Comparison of ENCODE assay signal across 21 cellular contexts in genomic region chr4:121376541-121376940, GRCh38. TPM values are rescaled to one million over a fixed set of nuclear protein-coding genes. Genes with fewer than 3 reads are reported as not detected.
DNase-seq lines count a peak whose midpoint lies in the region; ATAC-seq and TF ChIP-seq lines count a peak whose summit lies in the region.
"Had no signal": no experiment of that assay in that cellular context is flagged by ENCODE, and none has a peak within 500 bp of the region (broad histone marks: within the 10 kb centered on the region; RNA-seq: fewer than 3 reads in every experiment).

No MANE protein-coding gene starts in this region.

- intact Hi-C loops in left lung (cut with DNase I): loop anchor here in 1 of 2 donors (10.0 kb wide), 1 partner anchor 278 kb away; no protein-coding TSS in a partner anchor
- intact Hi-C loops in CD14-positive monocyte (cut with micrococcal nuclease): loop anchor here in 1 of 2 donors (10.0 kb wide), 1 partner anchor 728 kb away; no protein-coding TSS in a partner anchor

- WGBS in upper lobe of left lung, 2 donors: 69 to 78% methylated on average over 2 of the region's 2 CpGs

- H3K27ac ChIP-seq in SK-N-MC (no peak overlapping the region), left lung (no peak overlapping the region), upper lobe of left lung (no peak overlapping the region)
- H3K27ac ChIP-seq: 22Rv1, A549, BLaER1, HL-60 had no signal

- H3K9ac ChIP-seq in SK-N-MC (ENCODE audit: insufficient read length): no peak overlapping the region
- H3K9ac ChIP-seq: BLaER1 had no signal

- no peaks in the 10 kb centered on the region for H3K9me3 ChIP-seq in SK-N-MC (ENCODE audit: low read depth, low read length)
- H3K9me3 ChIP-seq in left lung: no peaks in the 10 kb centered on the region
- no peaks in the 10 kb centered on the region for H3K9me3 ChIP-seq in upper lobe of left lung
- H3K9me3 ChIP-seq: A549 had no signal

- H3K36me3 ChIP-seq in SK-N-MC (ENCODE audit: insufficient read depth, low read length) (no peaks in the 10 kb centered on the region; the same call in 1 of the 2 replicates), left lung (no peaks in the 10 kb centered on the region), upper lobe of left lung (no peaks in the 10 kb centered on the region)
- H3K36me3 ChIP-seq: BLaER1 had no signal

- H3K27me3 ChIP-seq in left lung: peaks cover 40 to 74% of the 10 kb centered on the region in 2 donors
- peaks cover 0 to 18% (median 3%) of the 10 kb centered on the region in 4 donors for H3K27me3 ChIP-seq in upper lobe of left lung
- H3K27me3 ChIP-seq: BLaER1 had no signal

- peaks cover 0 to 10% (median 3%) of the 10 kb centered on the region in 7 donors for H3K9me3 Mint-ChIP-seq in CD14-positive monocyte

- DNase-seq in DMS53 (lab: John Stamatoyannopoulos, UW) (peak; percentile 4), DMS53 treated with DMSO at 0.1 percent for 48 hours (lab: John Stamatoyannopoulos, UW; ENCODE audit: unreplicated experiment) (no peak), SK-N-MC (ENCODE audit: low read depth, low spot score) (no peak), left lung (peak; percentile 54 to 68), upper lobe of left lung (peak in 1 of 2 donors; percentile 75), kidney tubule cell (ENCODE audit: low spot score) (no peak), CD14-positive monocyte (ENCODE audit: low spot score) (no peak)
- DNase-seq: CD8-positive, alpha-beta memory T cell; COR-L47; DMS 273 treated with DMSO at 0.1 percent for 48 hours; DMS79; GDM1; GOT3; H7 had no signal

- no peak overlapping the region for H3K27ac Mint-ChIP-seq in CD14-positive monocyte
- H3K27ac Mint-ChIP-seq: CD8-positive, alpha-beta memory T cell had no signal

- no peak overlapping the region for H3K4me3 Mint-ChIP-seq in CD14-positive monocyte
- H3K4me3 Mint-ChIP-seq: CD8-positive, alpha-beta memory T cell had no signal

- H3K36me3 Mint-ChIP-seq in CD14-positive monocyte: no peaks in the 10 kb centered on the region
- H3K36me3 Mint-ChIP-seq: CD8-positive, alpha-beta memory T cell had no signal

- H3K4me1 ChIP-seq in left lung (peaks cover 0 to 9% of the 10 kb centered on the region in 2 donors), upper lobe of left lung (peaks cover 8 to 18% (median 11%) of the 10 kb centered on the region in 4 donors)
- H3K4me1 ChIP-seq: A549, BLaER1 had no signal

- TF ChIP-seq EP300 in upper lobe of left lung (IDR thresholded peaks at IDR 0.05): no peak

- peaks cover 7% of the 10 kb centered on the region for H3K4me1 Mint-ChIP-seq in CD14-positive monocyte

- TF ChIP-seq CTCF in left lung (IDR thresholded peaks at IDR 0.05) (no peak), upper lobe of left lung (IDR thresholded peaks at IDR 0.05) (no peak), CD14-positive monocyte (IDR thresholded peaks at IDR 0.05) (no peak)

- no peak for TF ChIP-seq POLR2A in upper lobe of left lung (IDR thresholded peaks at IDR 0.05)

- peaks cover 30 to 49% (median 42%) of the 10 kb centered on the region in 3 donors for H3K27me3 Mint-ChIP-seq in CD14-positive monocyte (ENCODE audit: low read depth in 3 of 3)

- peak; percentile 98 for ATAC-seq in left lung
- peak; percentile 64 to 88 for ATAC-seq in upper lobe of left lung (ENCODE audit: low FRiP score in 2 of 2)
- no peak for ATAC-seq in GM21723 (IDR thresholded peaks at IDR 0.05; ENCODE audit: unreplicated experiment)
- ATAC-seq: A549 had no signal

- H3K4me3 ChIP-seq in SK-N-MC (peak overlapping the region; percentile 1; the same call in 1 of the 2 replicates), left lung (no peak overlapping the region), upper lobe of left lung (no peak overlapping the region)
- H3K4me3 ChIP-seq: A549, BLaER1 had no signal

RNA-seq across cellular contexts. Expression of gene QRFPR, which starts 4.3 kb away (rescaled TPM):
- not detected for total RNA-seq in left lung
- not detected for total RNA-seq in upper lobe of left lung
- polyA plus RNA-seq in CD14-positive monocyte: not detected
- total RNA-seq: CD8-positive, alpha-beta memory T cell; HT1080 had no signal
- polyA plus RNA-seq: A549; AG04450; CD8-positive, alpha-beta memory T cell had no signal

Comparison
In these comparisons a context has a peak if more than half of its experiments do, and no peak if none do; other contexts are left out.
1. DNase-seq: peak in DMS53 (single experiment) and left lung (2 of 2); none in DMS53 treated with DMSO at 0.1 percent for 48 hours (single experiment), SK-N-MC (single experiment), kidney tubule cell (single experiment) and CD14-positive monocyte (single experiment).